ENCODE assay signal across 8 cellular contexts in genomic region chr7:107890493-107890961, GRCh38. TPM values are rescaled to one million over a fixed set of nuclear protein-coding genes. Genes with fewer than 3 reads are reported as not detected.
DNase-seq lines count a peak whose midpoint lies in the region; ATAC-seq and TF ChIP-seq lines count a peak whose summit lies in the region.

No MANE protein-coding gene starts in this region.

- intact Hi-C loops in sciatic nerve (cut with DNase I): no loop called here

- DNase-seq in NCI-H2171 (lab: John Stamatoyannopoulos, UW): peak; percentile 29
- no peak for DNase-seq in NCI-H2171 treated with DMSO at 0.1 percent for 48 hours (lab: John Stamatoyannopoulos, UW)
- no peak for DNase-seq in glutamatergic neuron
- DNase-seq in sciatic nerve (ENCODE audit: low spot score): no peak
- DNase-seq in SKM-1 treated with dmso at 0.1 percent for 144 hours (lab: John Stamatoyannopoulos, UW; ENCODE audit: unreplicated experiment): no peak
- no peak for DNase-seq in OCI-M2 (lab: John Stamatoyannopoulos, UW; ENCODE audit: unreplicated experiment)

- peaks cover 14% of the 10 kb centered on the region for H3K4me1 Mint-ChIP-seq in glutamatergic neuron (ENCODE audit: low read depth, unreplicated experiment)

- peaks cover 9% of the 10 kb centered on the region for H3K9me3 Mint-ChIP-seq in glutamatergic neuron (ENCODE audit: unreplicated experiment)

- no peaks in the 10 kb centered on the region for H3K36me3 Mint-ChIP-seq in glutamatergic neuron (ENCODE audit: unreplicated experiment)

- peak overlapping the region; percentile 87 for H3K27ac ChIP-seq in VCaP

- ATAC-seq in HG02885 (IDR thresholded peaks at IDR 0.05; ENCODE audit: poor library complexity, unreplicated experiment) (peak; percentile 3), sciatic nerve (peak; percentile 44)

- peak overlapping the region; percentile 99 for H3K4me3 Mint-ChIP-seq in glutamatergic neuron (ENCODE audit: unreplicated experiment)

- H3K27me3 Mint-ChIP-seq in glutamatergic neuron (ENCODE audit: unreplicated experiment): peaks cover 3% of the 10 kb centered on the region

- TF ChIP-seq CTCF in VCaP (conservative IDR thresholded peaks at IDR 0.05): no peak
- no peak for TF ChIP-seq CTCF in glutamatergic neuron (IDR thresholded peaks at IDR 0.05; ENCODE audit: partially characterized antibody, unreplicated experiment)

- H3K27ac Mint-ChIP-seq in glutamatergic neuron (ENCODE audit: unreplicated experiment): peak overlapping the region; percentile 98

RNA-seq across cellular contexts. Expression of gene DLD, which starts 0.5 kb away (rescaled TPM):
- total RNA-seq in glutamatergic neuron (ENCODE audit: unreplicated experiment) (75.9 TPM), sciatic nerve (60.9 TPM)
